ENCODE assay signal across 7 cellular contexts in genomic region chr19:1170938-1171754, GRCh38. TPM values are rescaled to one million over a fixed set of nuclear protein-coding genes. Genes with fewer than 3 reads are reported as not detected.
DNase-seq lines count a peak whose midpoint lies in the region; ATAC-seq and TF ChIP-seq lines count a peak whose summit lies in the region.

No MANE protein-coding gene starts in this region.

- H3F3A ChIP-seq in GM23338 (replicated peaks; ENCODE audit: low read depth): peaks cover 25% of the 10 kb centered on the region; the same call in 1 of the 2 replicates

- H3K27me3 ChIP-seq in GM23338 (ENCODE audit: insufficient read depth): no peaks in the 10 kb centered on the region

- peaks cover 63% of the 10 kb centered on the region for H3K79me2 ChIP-seq in GM23338 (replicated peaks; ENCODE audit: insufficient read depth)

- H3K4me3 ChIP-seq in GM23338: no peak overlapping the region
- peak overlapping the region; percentile 75 to 96 (median 85) for H3K4me3 ChIP-seq in skin epidermis

- H3K27ac ChIP-seq in GM23338 (ENCODE audit: low read depth): no peak overlapping the region
- H3K27ac ChIP-seq in skin epidermis: peak overlapping the region in 19 of 21 experiments; percentile 95 to 100 (median 99)

- H3K27me3 Mint-ChIP-seq in GM23338 (ENCODE audit: insufficient read depth, low read depth, poor library complexity): peaks cover 23% of the 10 kb centered on the region
- no peaks in the 10 kb centered on the region for H3K27me3 Mint-ChIP-seq in activated CD4-positive, alpha-beta memory T cell treated with anti-CD3 and anti-CD28 coated beads for 36 hours

- no peaks in the 10 kb centered on the region for H3K36me3 ChIP-seq in GM23338 (ENCODE audit: insufficient read depth)

- no peak overlapping the region for H2AFZ ChIP-seq in GM23338

- H3K4me2 ChIP-seq in GM23338: no peak overlapping the region

- H3K4me1 Mint-ChIP-seq in GM23338: peaks cover 25% of the 10 kb centered on the region
- H3K4me1 Mint-ChIP-seq in activated CD4-positive, alpha-beta memory T cell treated with anti-CD3 and anti-CD28 coated beads for 36 hours (ENCODE audit: low read depth): peaks cover 35% of the 10 kb centered on the region

- intact Hi-C loops in activated CD4-positive, alpha-beta memory T cell treated with anti-CD3 and anti-CD28 coated beads for 36 hours (cut with micrococcal nuclease): no loop called here

- no peaks in the 10 kb centered on the region for H3K9me2 ChIP-seq in GM23338 (ENCODE audit: insufficient read depth)

- POLR2A ChIA-PET in activated CD4-positive, alpha-beta memory T cell treated with anti-CD3 and anti-CD28 coated beads for 36 hours (lab: Charles Lee): no interaction called here

- CTCF ChIA-PET in activated CD4-positive, alpha-beta memory T cell treated with anti-CD3 and anti-CD28 coated beads for 36 hours (lab: Charles Lee): interaction anchor here (1.0 kb wide), 1 partner anchor 57 kb away, joined by 3 read pairs; no protein-coding TSS in a partner anchor

- H3K27ac Mint-ChIP-seq in GM23338: peak overlapping the region; percentile 76
- peak overlapping the region; percentile 42 for H3K27ac Mint-ChIP-seq in activated CD4-positive, alpha-beta memory T cell treated with anti-CD3 and anti-CD28 coated beads for 36 hours

- no peaks in the 10 kb centered on the region; the same call in 2 of the 3 replicates for H3K9me3 Mint-ChIP-seq in GM23338
- no peaks in the 10 kb centered on the region for H3K9me3 Mint-ChIP-seq in activated CD4-positive, alpha-beta memory T cell treated with anti-CD3 and anti-CD28 coated beads for 36 hours

- H3K4me1 ChIP-seq in GM23338 (ENCODE audit: insufficient read depth): no peaks in the 10 kb centered on the region; the same call in 1 of the 2 replicates

- peaks cover 5% of the 10 kb centered on the region; the same call in 1 of the 2 replicates for H4K20me1 ChIP-seq in GM23338 (replicated peaks; ENCODE audit: insufficient read depth)

- peaks cover 8% of the 10 kb centered on the region; the same call in 2 of the 3 replicates for H3K36me3 Mint-ChIP-seq in GM23338 (ENCODE audit: low read depth)
- peaks cover 10% of the 10 kb centered on the region for H3K36me3 Mint-ChIP-seq in activated CD4-positive, alpha-beta memory T cell treated with anti-CD3 and anti-CD28 coated beads for 36 hours

- ATAC-seq in GM23338 (no peak), HG02970 (IDR thresholded peaks at IDR 0.05; ENCODE audit: low FRiP score, unreplicated experiment) (no peak)

- no peak for DNase-seq in GM23338 (ENCODE audit: low spot score)
- no peak for DNase-seq in activated CD4-positive, alpha-beta memory T cell treated with anti-CD3 and anti-CD28 coated beads for 36 hours
- DNase-seq in globus pallidus (ENCODE audit: low spot score): peak; percentile 31
- no peak for DNase-seq in midbrain (lab: John Stamatoyannopoulos, UW)
- no peak for DNase-seq in HT-29 (ENCODE audit: low spot score)

- H3K4me3 Mint-ChIP-seq in GM23338: peak overlapping the region; percentile 38; the same call in 2 of the 3 replicates
- H3K4me3 Mint-ChIP-seq in activated CD4-positive, alpha-beta memory T cell treated with anti-CD3 and anti-CD28 coated beads for 36 hours: peak overlapping the region; percentile 30

- no peak for TF ChIP-seq CTCF in GM23338 (conservative IDR thresholded peaks at IDR 0.05; ENCODE audit: low read depth in 2 of 2)

TF ChIP-seq in GM23338, 12 proteins besides CTCF, POLR2A, EP300 and RAD21:
- TF ChIP-seq POLR2AphosphoS5 (IDR thresholded peaks at IDR 0.05; ENCODE audit: low read depth) (no peak), JUNB (IDR thresholded peaks at IDR 0.05; ENCODE audit: unreplicated experiment) (no peak), EZH2 (IDR thresholded peaks at IDR 0.05; ENCODE audit: low read depth, unreplicated experiment) (no peak), ZNF114 (CRISPR knock-in tag; IDR thresholded peaks at IDR 0.05) (no peak), STAT1 (IDR thresholded peaks at IDR 0.05; ENCODE audit: unreplicated experiment) (no peak), NANOG (IDR thresholded peaks at IDR 0.05; ENCODE audit: borderline replicate concordance) (no peak), ZNF331 (CRISPR knock-in tag; IDR thresholded peaks at IDR 0.05; ENCODE audit: low read depth) (no peak), CREB1 (CRISPR knock-in tag; IDR thresholded peaks at IDR 0.05; ENCODE audit: low read depth) (no peak), ZNF462 (CRISPR knock-in tag; IDR thresholded peaks at IDR 0.05) (no peak)
- TF ChIP-seq, protein P1, sequence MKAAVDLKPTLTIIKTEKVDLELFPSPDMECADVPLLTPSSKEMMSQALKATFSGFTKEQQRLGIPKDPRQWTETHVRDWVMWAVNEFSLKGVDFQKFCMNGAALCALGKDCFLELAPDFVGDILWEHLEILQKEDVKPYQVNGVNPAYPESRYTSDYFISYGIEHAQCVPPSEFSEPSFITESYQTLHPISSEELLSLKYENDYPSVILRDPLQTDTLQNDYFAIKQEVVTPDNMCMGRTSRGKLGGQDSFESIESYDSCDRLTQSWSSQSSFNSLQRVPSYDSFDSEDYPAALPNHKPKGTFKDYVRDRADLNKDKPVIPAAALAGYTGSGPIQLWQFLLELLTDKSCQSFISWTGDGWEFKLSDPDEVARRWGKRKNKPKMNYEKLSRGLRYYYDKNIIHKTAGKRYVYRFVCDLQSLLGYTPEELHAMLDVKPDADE (IDR thresholded peaks at IDR 0.05): no peak

RNA-seq across cellular contexts. Expression of gene SBNO2, which starts 2.9 kb away (rescaled TPM):
- total RNA-seq in GM23338 (2014; rRNA removed; shearing (Covaris generic)): 28.0 and 35.4 TPM in 2 replicates
- polyA plus RNA-seq in GM23338 (2016; fragmentation: Nextera tagmentation; extraction: Ambion mirVana): 6.3 and 6.9 TPM in 2 replicates
- total RNA-seq in activated CD4-positive, alpha-beta memory T cell treated with anti-CD3 and anti-CD28 coated beads for 36 hours: 100 to 1,000 TPM in 1 of 2 experiments, 10 to 100 TPM in 1; 96.9 to 110 TPM
- 49.6 and 50.5 TPM in 2 replicates for total RNA-seq in HT-29 (2014; rRNA removed; shearing (Covaris generic))

RNA-seq across cellular contexts. Expression of gene STK11, which starts 34.4 kb away (rescaled TPM):
- 84.4 and 96.5 TPM in 2 replicates for total RNA-seq in GM23338 (2014; rRNA removed; shearing (Covaris generic))
- 19.4 and 23.7 TPM in 2 replicates for polyA plus RNA-seq in GM23338 (2016; fragmentation: Nextera tagmentation; extraction: Ambion mirVana)
- 10 to 100 TPM; 66.4 to 74.3 TPM for total RNA-seq in activated CD4-positive, alpha-beta memory T cell treated with anti-CD3 and anti-CD28 coated beads for 36 hours
- total RNA-seq in HT-29 (2014; rRNA removed; shearing (Covaris generic)): 101 and 114 TPM in 2 replicates
